Comparison of ENCODE assay signal across 1 cellular context in genomic region chr12:105041186-105041585, GRCh38.
TF ChIP-seq lines count a peak whose summit lies in the region.

No MANE protein-coding gene starts in this region.

TF ChIP-seq in GM12878, 131 proteins besides CTCF, POLR2A, EP300 and RAD21:
- TF ChIP-seq NFXL1 (IDR thresholded peaks at IDR 0.05; ENCODE audit: borderline replicate concordance) (no peak), MTA3 (IDR thresholded peaks at IDR 0.05; ENCODE audit: borderline replicate concordance, low read length) (no peak), PAX5 (IDR thresholded peaks at IDR 0.05; ENCODE audit: borderline replicate concordance, low read depth, low read length) (no peak), ZBTB4 (CRISPR knock-in tag; IDR thresholded peaks at IDR 0.05) (no peak), SPI1 (IDR thresholded peaks at IDR 0.05; ENCODE audit: borderline replicate concordance, insufficient read depth, low read depth, low read length) (peak; percentile 28; the same call in 1 of the 2 replicates), RELA (IDR thresholded peaks at IDR 0.05; ENCODE audit: borderline replicate concordance, partially characterized antibody) (no peak), MYC (IDR thresholded peaks at IDR 0.05; ENCODE audit: insufficient read depth, insufficient read length, insufficient replicate concordance, low read length, severe bottlenecking) (no peak)
